8 cellular contexts compared by ENCODE assay signal in the genomic region with DNA sequence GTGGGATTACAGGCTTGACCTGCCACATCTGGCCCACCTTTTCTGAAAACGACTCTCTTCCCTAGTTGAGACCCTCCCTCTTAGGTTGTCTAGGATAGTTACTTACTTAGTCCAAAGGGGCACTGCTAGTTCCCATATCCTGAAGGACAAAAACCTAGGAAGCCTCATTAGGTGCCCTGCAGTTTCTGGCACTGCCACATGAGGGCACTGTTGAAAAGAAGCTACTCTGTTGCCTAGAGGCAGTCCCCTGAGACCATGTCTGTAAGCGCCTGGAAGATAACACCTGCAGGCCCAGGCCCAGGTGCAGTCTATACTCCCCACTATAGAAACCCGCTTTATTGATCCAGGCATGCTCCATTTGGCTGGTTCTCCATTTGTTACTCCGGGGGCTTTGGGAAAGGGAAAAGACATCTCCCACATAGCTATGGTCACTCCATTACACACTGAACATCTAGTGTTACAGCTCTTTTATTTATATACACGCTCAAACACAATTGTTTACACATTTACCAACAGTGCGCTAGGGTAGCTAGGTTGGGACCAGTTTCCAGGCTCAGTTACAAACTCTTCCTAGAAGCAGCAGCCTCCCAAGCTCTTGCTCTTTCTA.
DNase-seq lines count a peak whose midpoint lies in the region; ATAC-seq and TF ChIP-seq lines count a peak whose summit lies in the region.

No MANE protein-coding gene starts in this region.

- H3K9me3 ChIP-seq in NT2/D1 (ENCODE audit: insufficient read depth, low read length), result no peaks in the 10 kb centered on the region
- H3K9me3 ChIP-seq in MG63, result peaks cover 11% of the 10 kb centered on the region
- peaks cover 6% of the 10 kb centered on the region for H3K9me3 ChIP-seq in CD8-positive, alpha-beta memory T cell (ENCODE audit: low read length)

- peaks cover 2% of the 10 kb centered on the region for H3K4me1 ChIP-seq in NT2/D1 (ENCODE audit: insufficient read depth, insufficient read length)
- H3K4me1 ChIP-seq in CD8-positive, alpha-beta memory T cell (ENCODE audit: insufficient read depth, low read length), result no peaks in the 10 kb centered on the region

- POLR2A ChIA-PET in CD8-positive, alpha-beta memory T cell (lab: Charles Lee), result no interaction called here

- H3K27ac ChIP-seq in CD8-positive, alpha-beta memory T cell (ENCODE audit: low read depth, low read length), result no peak overlapping the region

- H3K36me3 ChIP-seq in NT2/D1 (ENCODE audit: insufficient read depth, insufficient read length, low read length) (no peaks in the 10 kb centered on the region), MG63 (no peaks in the 10 kb centered on the region)
- no peaks in the 10 kb centered on the region for H3K36me3 ChIP-seq in CD8-positive, alpha-beta memory T cell (ENCODE audit: insufficient read depth, low read length)

- no peak overlapping the region for H3K9ac ChIP-seq in NT2/D1 (ENCODE audit: insufficient read length, low read depth)

- H3K27me3 Mint-ChIP-seq in progenitor cell of endocrine pancreas, result no peaks in the 10 kb centered on the region
- peaks cover 10 to 28% of the 10 kb centered on the region in 2 donors for H3K27me3 Mint-ChIP-seq in CD8-positive, alpha-beta memory T cell

- H3K27ac Mint-ChIP-seq in progenitor cell of endocrine pancreas, result no peak overlapping the region
- H3K27ac Mint-ChIP-seq in CD8-positive, alpha-beta memory T cell, result peak overlapping the region in 1 of 8 donors; percentile 74

- no peak for DNase-seq in AG09319 (ENCODE audit: extremely low read depth, low read depth)
- peak; percentile 55 for DNase-seq in GM13976 (ENCODE audit: low spot score)
- peak; percentile 23 for DNase-seq in NT2/D1 (ENCODE audit: low read depth, low spot score)
- DNase-seq in epithelial cell of proximal tubule (ENCODE audit: low read depth), result no peak
- DNase-seq in progenitor cell of endocrine pancreas (ENCODE audit: low spot score, unreplicated experiment), result peak; percentile 22
- no peak for DNase-seq in MG63
- DNase-seq in CD8-positive, alpha-beta memory T cell, result no peak

- CTCF ChIA-PET in CD8-positive, alpha-beta memory T cell (lab: Charles Lee), result interaction anchor here (0.7 kb wide), 1 partner anchor 11 kb away, joined by 3 read pairs; no protein-coding TSS in a partner anchor

- ATAC-seq in GM18519 (IDR thresholded peaks at IDR 0.05; ENCODE audit: low FRiP score, unreplicated experiment), result no peak

- H3K36me3 Mint-ChIP-seq in progenitor cell of endocrine pancreas (ENCODE audit: insufficient read depth), result no peaks in the 10 kb centered on the region
- H3K36me3 Mint-ChIP-seq in CD8-positive, alpha-beta memory T cell, result peaks cover 0 to 7% (median 0%) of the 10 kb centered on the region in 3 donors

- in situ Hi-C loops in GM13976 (cut with MboI; ENCODE audit: low sequenced_read_pairs, unreplicated experiment), result no loop called here

- H3K4me3 Mint-ChIP-seq in progenitor cell of endocrine pancreas (ENCODE audit: low read depth), result no peak overlapping the region
- no peak overlapping the region for H3K4me3 Mint-ChIP-seq in CD8-positive, alpha-beta memory T cell

- TF ChIP-seq CTCF in AG09319 (IDR thresholded peaks at IDR 0.05; ENCODE audit: low read depth, low read length) (peak; percentile 37), GM13976 (IDR thresholded peaks at IDR 0.05; ENCODE audit: borderline replicate concordance, control extremely low read depth, extremely low read depth, insufficient read depth, missing control alignments) (peak; percentile 73), epithelial cell of proximal tubule (conservative IDR thresholded peaks at IDR 0.05; ENCODE audit: low read depth, low read length) (peak; percentile 91), progenitor cell of endocrine pancreas (IDR thresholded peaks at IDR 0.05; ENCODE audit: unreplicated experiment) (peak; percentile 62)

- H3K4me1 Mint-ChIP-seq in progenitor cell of endocrine pancreas (ENCODE audit: low read depth), result peaks cover 3% of the 10 kb centered on the region
- H3K4me1 Mint-ChIP-seq in CD8-positive, alpha-beta memory T cell, result no peaks in the 10 kb centered on the region

- no peaks in the 10 kb centered on the region for H3K9me3 Mint-ChIP-seq in progenitor cell of endocrine pancreas (ENCODE audit: low read depth)
- peaks cover 3 to 13% (median 6%) of the 10 kb centered on the region in 5 donors for H3K9me3 Mint-ChIP-seq in CD8-positive, alpha-beta memory T cell

- no peak overlapping the region for H3K4me3 ChIP-seq in NT2/D1 (ENCODE audit: insufficient read length, low read depth)
- H3K4me3 ChIP-seq in epithelial cell of proximal tubule (ENCODE audit: low read depth, low read length), result no peak overlapping the region
- H3K4me3 ChIP-seq in MG63, result no peak overlapping the region
- no peak overlapping the region for H3K4me3 ChIP-seq in CD8-positive, alpha-beta memory T cell (ENCODE audit: low read length)

- no peaks in the 10 kb centered on the region for H3K27me3 ChIP-seq in NT2/D1 (ENCODE audit: insufficient read depth, insufficient read length)
- peaks cover 2% of the 10 kb centered on the region; the same call in 1 of the 2 replicates for H3K27me3 ChIP-seq in MG63
- H3K27me3 ChIP-seq in CD8-positive, alpha-beta memory T cell (ENCODE audit: insufficient read depth, low read length, poor library complexity, severe bottlenecking), result no peaks in the 10 kb centered on the region

Comparison
In these comparisons a context has a peak if more than half of its experiments do, and no peak if none do; other contexts are left out.
1. DNase-seq: peak in GM13976 (single experiment), NT2/D1 (single experiment) and progenitor cell of endocrine pancreas (single experiment); none in AG09319 (single experiment), epithelial cell of proximal tubule (single experiment), MG63 (single experiment) and CD8-positive, alpha-beta memory T cell (0 of 5).
2. CTCF ChIP-seq: peak in every context shown above with its lines; median percentile 91 in epithelial cell of proximal tubule; 73 in GM13976; 62 in progenitor cell of endocrine pancreas; 37 in AG09319.